33 cellular contexts compared by ENCODE assay signal in the genomic region with DNA sequence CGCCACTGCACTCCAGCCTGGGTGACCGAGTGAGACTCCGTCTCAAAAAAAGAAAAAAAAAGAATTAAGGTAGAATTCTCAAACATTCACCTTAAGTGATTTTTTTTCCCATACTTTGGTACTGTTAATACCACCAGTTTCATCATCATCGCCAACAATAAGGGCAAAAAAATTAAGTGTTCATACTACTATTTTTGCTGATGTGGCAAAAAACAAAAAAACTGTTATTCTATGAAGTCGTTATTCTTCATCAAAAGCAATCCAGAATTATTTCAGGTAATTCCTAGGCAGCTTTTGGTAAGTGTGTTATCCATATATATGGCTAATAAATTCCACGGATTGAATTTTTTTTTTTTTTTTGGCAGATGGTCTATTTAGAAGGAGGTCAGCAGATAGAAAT.
"Had no signal": no experiment of that assay in that cellular context is flagged by ENCODE, and none has a peak within 500 bp of the region (broad histone marks: within the 10 kb centered on the region; RNA-seq: fewer than 3 reads in every experiment).

No MANE protein-coding gene starts in this region.

- H3K27me3 ChIP-seq: adrenal gland, body of pancreas, brain microvascular endothelial cell, breast epithelium had no signal

- H3K4me3 ChIP-seq: adrenal gland, body of pancreas, breast epithelium had no signal

- H3K4me1 ChIP-seq: adrenal gland, body of pancreas, breast epithelium had no signal

- DNase-seq: activated B cell treated with CpG ODN at 0.5 μM for 24 hours; activated CD4-positive, alpha-beta memory T cell treated with anti-CD3 and anti-CD28 coated beads for 36 hours; activated CD4-positive, alpha-beta T cell treated with anti-CD3 and anti-CD28 coated beads for 4 hours; activated CD4-positive, alpha-beta T cell treated with anti-CD3 and anti-CD28 coated beads, Interleukin-2, amount 10 ng/mL, durations not matched to agents 24 days and 14 days; activated CD4-positive, alpha-beta T cell treated with anti-CD3 and anti-CD28 coated beads, Interleukin-2, amount 50 U/mL, for 1 hour; activated CD4-positive, alpha-beta T cell treated with anti-CD3 and anti-CD28 coated beads, Interleukin-2, amount 50 U/mL, for 4 hours; activated CD4-positive, CD25-positive, alpha-beta regulatory T cell treated with anti-CD3 and anti-CD28 coated beads, Interleukin-2, amount 50 U/mL, for 72 hours; activated CD8-positive, alpha-beta memory T cell treated with anti-CD3 and anti-CD28 coated beads, Interleukin-2, amount 50 U/mL, for 4 hours; activated CD8-positive, alpha-beta T cell treated with anti-CD3 and anti-CD28 coated beads for 36 hours; activated effector memory CD4-positive, alpha-beta T cell treated with anti-CD3 and anti-CD28 coated beads, Interleukin-2, amount 50 U/mL, for 16 hours; activated gamma-delta T cell treated with Interleukin-2 at 50 U/mL for 16 hours; activated naive CD4-positive, alpha-beta T cell; activated naive CD4-positive, alpha-beta T cell treated with anti-CD3 and anti-CD28 coated beads for 36 hours; activated naive CD4-positive, alpha-beta T cell treated with anti-CD3 and anti-CD28 coated beads, Interleukin-2, amount 50 U/mL, for 16 hours; activated naive CD8-positive, alpha-beta T cell treated with anti-CD3 and anti-CD28 coated beads for 36 hours; activated T-cell treated with anti-CD3 and anti-CD28 coated beads for 4 hours; activated T-cell treated with anti-CD3 and anti-CD28 coated beads, Interleukin-2, amount 50 U/mL, for 1 hour; activated T-cell treated with anti-CD3 and anti-CD28 coated beads, Interleukin-2, amount 50 U/mL, for 4 hours; activated T-cell treated with anti-CD3 and anti-CD28 coated beads, Interleukin-2, amount 50 U/mL, for 72 hours; adrenal gland; amniotic stem cell; aorta; body of pancreas; brain microvascular endothelial cell; central memory CD4-positive, alpha-beta T cell; T-helper 2 cell; T-helper 9 cell had no signal

- ATAC-seq: activated CD8-positive, alpha-beta T cell treated with anti-CD3 and anti-CD28 coated beads for 36 hours; activated naive CD4-positive, alpha-beta T cell treated with anti-CD3 and anti-CD28 coated beads, Interleukin-2, amount 50 U/mL, for 72 hours; activated T-cell treated with anti-CD3 and anti-CD28 coated beads, Interleukin-2, amount 50 U/mL, for 4 hours; activated T-cell treated with anti-CD3 and anti-CD28 coated beads, Interleukin-2, amount 50 U/mL, for 72 hours; activated T-helper 17 cell treated with anti-CD3 and anti-CD28 coated beads, Interleukin-2, amount 50 U/mL, for 72 hours; body of pancreas had no signal

- H3K36me3 ChIP-seq: adrenal gland, brain microvascular endothelial cell, breast epithelium had no signal

- H3K27ac ChIP-seq: adrenal gland, body of pancreas, brain microvascular endothelial cell, breast epithelium, VCaP had no signal

- H3K9me3 ChIP-seq: adrenal gland, body of pancreas, breast epithelium had no signal

- FAIRE-seq: astrocyte, TTC549 had no signal
